Comparison of ENCODE assay signal across 14 cellular contexts in genomic region chr14:25009891-25010290, GRCh38. TPM values are rescaled to one million over a fixed set of nuclear protein-coding genes. Genes with fewer than 3 reads are reported as not detected.
DNase-seq lines count a peak whose midpoint lies in the region; ATAC-seq and TF ChIP-seq lines count a peak whose summit lies in the region.
"Had no signal": no experiment of that assay in that cellular context is flagged by ENCODE, and none has a peak within 500 bp of the region (broad histone marks: within the 10 kb centered on the region; RNA-seq: fewer than 3 reads in every experiment).

No MANE protein-coding gene starts in this region.

- H3K4me3 ChIP-seq in fibroblast of pulmonary artery (replicated peaks; ENCODE audit: low read depth, low read length) (no peak overlapping the region), neural progenitor cell (no peak overlapping the region)
- H3K4me3 ChIP-seq: transverse colon had no signal

- H2AFZ ChIP-seq in neural progenitor cell (replicated peaks): peak overlapping the region; percentile 7

- H3K9ac ChIP-seq in neural progenitor cell: no peak overlapping the region

- no peaks in the 10 kb centered on the region for H3K9me3 ChIP-seq in neural progenitor cell (ENCODE audit: low read depth)
- H3K9me3 ChIP-seq in T-helper 17 cell (ENCODE audit: control insufficient read depth, low read length, poor library complexity, severe bottlenecking): no peaks in the 10 kb centered on the region
- H3K9me3 ChIP-seq: transverse colon had no signal

- no peaks in the 10 kb centered on the region for H3K36me3 Mint-ChIP-seq in neural progenitor cell
- H3K36me3 Mint-ChIP-seq in T-helper 17 cell (ENCODE audit: low read depth): no peaks in the 10 kb centered on the region

- H3K27ac ChIP-seq in neural progenitor cell: no peak overlapping the region
- H3K27ac ChIP-seq: transverse colon had no signal

- H3F3A ChIP-seq in neural progenitor cell (ENCODE audit: low read depth): no peaks in the 10 kb centered on the region

- no peaks in the 10 kb centered on the region for H3K4me1 ChIP-seq in neural progenitor cell

- no peak overlapping the region for H3K4me3 Mint-ChIP-seq in neural progenitor cell
- no peak overlapping the region for H3K4me3 Mint-ChIP-seq in T-helper 17 cell
- H3K4me3 Mint-ChIP-seq: CD4-positive, alpha-beta T cell; central memory CD8-positive, alpha-beta T cell had no signal

- no peaks in the 10 kb centered on the region for H3K36me3 ChIP-seq in neural progenitor cell
- H3K36me3 ChIP-seq: transverse colon had no signal

- DNase-seq in DMS79 (lab: John Stamatoyannopoulos, UW) (peak; percentile 52), LHCN-M2 (ENCODE audit: low read depth) (peak; percentile 68), fibroblast of pulmonary artery (ENCODE audit: low read depth) (peak; percentile 55), neural progenitor cell (ENCODE audit: low spot score) (peak; percentile 6), T-helper 17 cell (no peak), NCI-H2081 treated with DMSO at 0.1 percent for 48 hours (lab: John Stamatoyannopoulos, UW) (no peak), amygdala (lab: John Stamatoyannopoulos, UW) (no peak)
- DNase-seq: CD4-positive, alpha-beta T cell; retina; SHP77; transverse colon had no signal

- ATAC-seq in T-helper 17 cell: no peak
- ATAC-seq in HG02938 (IDR thresholded peaks at IDR 0.05; ENCODE audit: unreplicated experiment): no peak

- no peaks in the 10 kb centered on the region for H4K20me1 ChIP-seq in neural progenitor cell (ENCODE audit: low read depth)

- H3K4me1 Mint-ChIP-seq in neural progenitor cell: peaks cover 22% of the 10 kb centered on the region
- no peaks in the 10 kb centered on the region for H3K4me1 Mint-ChIP-seq in T-helper 17 cell
- H3K4me1 Mint-ChIP-seq: central memory CD8-positive, alpha-beta T cell had no signal

- no peaks in the 10 kb centered on the region for H3K27me3 Mint-ChIP-seq in neural progenitor cell (ENCODE audit: insufficient read depth, low read depth)
- H3K27me3 Mint-ChIP-seq in T-helper 17 cell: peaks cover 24% of the 10 kb centered on the region

- H3K79me2 ChIP-seq in neural progenitor cell (ENCODE audit: low read depth): no peaks in the 10 kb centered on the region

- no peaks in the 10 kb centered on the region for H3K9me3 Mint-ChIP-seq in neural progenitor cell
- H3K9me3 Mint-ChIP-seq: CD4-positive, alpha-beta T cell; central memory CD8-positive, alpha-beta T cell had no signal

- TF ChIP-seq CTCF in fibroblast of pulmonary artery (IDR thresholded peaks at IDR 0.05; ENCODE audit: low read length, missing control alignments): no peak
- no peak for TF ChIP-seq CTCF in neural progenitor cell (IDR thresholded peaks at IDR 0.05)

- H3K27ac Mint-ChIP-seq in neural progenitor cell: peak overlapping the region; percentile 62
- H3K27ac Mint-ChIP-seq in T-helper 17 cell: no peak overlapping the region
- H3K27ac Mint-ChIP-seq: CD4-positive, alpha-beta T cell had no signal

- no peak overlapping the region for H3K4me2 ChIP-seq in neural progenitor cell

- H3K27me3 ChIP-seq in neural progenitor cell: no peaks in the 10 kb centered on the region
- H3K27me3 ChIP-seq: transverse colon had no signal

RNA-seq across cellular contexts. Expression of gene STXBP6, which starts 40.1 kb away (rescaled TPM):
- total RNA-seq in LHCN-M2 (2014; rRNA removed) (36.0 and 40.2 TPM in 2 replicates), neural progenitor cell (ENCODE audit: low replicate concordance) (5.9 and 11.0 TPM in 2 replicates), T-helper 17 cell (not detected)
- polyA plus RNA-seq in LHCN-M2 (2012): 20.0 TPM
- total RNA-seq: CD4-positive, alpha-beta T cell; MCF 10A had no signal

Comparison
In these comparisons a context has a peak if more than half of its experiments do, and no peak if none do; other contexts are left out.
1. DNase-seq: peak in DMS79 (single experiment), LHCN-M2 (single experiment), fibroblast of pulmonary artery (single experiment) and neural progenitor cell (single experiment); none in T-helper 17 cell (0 of 3), NCI-H2081 treated with DMSO at 0.1 percent for 48 hours (single experiment) and amygdala (0 of 56).